Comparison of ENCODE assay signal across 8 cellular contexts in the genomic region with DNA sequence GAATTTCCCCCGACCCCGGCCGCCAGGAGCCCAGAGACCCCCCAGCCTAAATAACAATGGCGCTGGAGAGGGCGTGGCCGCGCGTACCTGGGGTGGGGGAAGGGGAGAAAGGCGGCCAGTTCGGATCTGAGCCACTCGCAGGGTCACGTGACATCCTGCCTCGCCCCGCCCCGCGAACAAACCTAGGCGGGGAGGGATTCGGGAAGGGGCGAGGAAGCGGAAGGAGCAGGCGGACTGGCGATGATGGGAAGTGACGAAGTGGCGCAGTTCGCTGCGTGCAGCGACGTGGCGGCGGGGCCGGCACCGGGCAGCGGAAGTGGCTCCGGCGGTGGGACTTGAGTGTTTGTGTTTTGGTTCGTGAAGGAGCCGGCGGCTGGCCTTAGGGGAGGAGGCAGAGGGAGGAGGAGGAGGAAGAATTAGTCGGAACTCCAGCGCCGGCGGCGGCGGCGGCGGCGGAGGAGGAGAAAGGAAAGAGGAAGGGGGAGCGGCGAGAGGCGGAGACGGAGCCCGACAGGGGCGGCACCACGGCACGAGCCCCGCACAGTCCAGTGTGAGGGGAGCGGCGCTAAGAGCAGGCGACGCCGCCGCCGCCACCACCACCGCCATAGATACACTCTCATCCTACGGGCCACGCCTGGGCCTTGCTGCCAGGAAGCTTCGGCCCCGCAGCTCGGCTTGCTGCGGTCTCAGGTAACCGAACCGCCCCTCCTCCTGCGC. TPM values are rescaled to one million over a fixed set of nuclear protein-coding genes. Genes with fewer than 3 reads are reported as not detected.
DNase-seq lines count a peak whose midpoint lies in the region; ATAC-seq and TF ChIP-seq lines count a peak whose summit lies in the region.

TSS of gene RAB5A (plus strand) at position 266 of the 717 bp plus-strand sequence. CDS start 3,802 bp downstream, outside the sequence.

- peaks cover 26% of the 10 kb centered on the region for H3K36me3 Mint-ChIP-seq in activated T-helper 2 cell treated with anti-CD3 and anti-CD28 coated beads, Interferon-gamma antibody, Interleukin-2, Interleukin-4, amounts not matched to agents 10 μg/mL and 5 μg/mL and 100 μg/mL, durations not matched to agents 14 hours and 24 hours and 36 hours (ENCODE audit: low read depth)
- peaks cover 0 to 15% (median 5%) of the 10 kb centered on the region in 3 donors for H3K36me3 Mint-ChIP-seq in naive thymus-derived CD8-positive, alpha-beta T cell

- peak within 1 kb of the TSS; percentile 98 for H3K4me3 Mint-ChIP-seq in activated T-helper 2 cell treated with anti-CD3 and anti-CD28 coated beads, Interferon-gamma antibody, Interleukin-2, Interleukin-4, amounts not matched to agents 10 μg/mL and 5 μg/mL and 100 μg/mL, durations not matched to agents 14 hours and 24 hours and 36 hours (ENCODE audit: low read depth)
- peak within 1 kb of the TSS; percentile 95 to 100 (median 99) for H3K4me3 Mint-ChIP-seq in naive thymus-derived CD8-positive, alpha-beta T cell

- H3K4me1 ChIP-seq in RWPE2 (ENCODE audit: insufficient read depth, poor library complexity, severe bottlenecking) (peaks cover 20% of the 10 kb centered on the region), fibroblast of lung (ENCODE audit: control insufficient read depth, extremely low read depth, insufficient read depth, low read length) (no peaks in the 10 kb centered on the region)

- peak within 1 kb of the TSS; percentile 91 for H3K4me2 ChIP-seq in fibroblast of lung (ENCODE audit: extremely low read depth, insufficient read depth, low read length)

- POLR2A ChIA-PET in naive thymus-derived CD8-positive, alpha-beta T cell (lab: Charles Lee) = interaction anchor here (0.6 to 4.3 kb wide), 10 partner anchors 10 to 239 kb away, joined by 3 to 28 read pairs (median 4); partner anchors contain the start of genes KAT2B and SGO1

- intact Hi-C loops in activated T-helper 2 cell treated with anti-CD3 and anti-CD28 coated beads, Interferon-gamma antibody, Interleukin-2, Interleukin-4, amounts not matched to agents 10 μg/mL and 5 μg/mL and 100 μg/mL, durations not matched to agents 14 hours and 24 hours and 36 hours (cut with micrococcal nuclease) = loop anchor here (1.0 to 5.0 kb wide), 8 partner anchors 10 to 1500 kb away; partner anchors contain the start of genes KCNH8 and SGO1

- H3K9me3 ChIP-seq in RWPE2 (ENCODE audit: severe bottlenecking) (no peaks in the 10 kb centered on the region), fibroblast of lung (ENCODE audit: control insufficient read depth, insufficient read depth, low read depth, low read length) (no peaks in the 10 kb centered on the region)

- peaks cover 2% of the 10 kb centered on the region for H3K27me3 Mint-ChIP-seq in activated T-helper 2 cell treated with anti-CD3 and anti-CD28 coated beads, Interferon-gamma antibody, Interleukin-2, Interleukin-4, amounts not matched to agents 10 μg/mL and 5 μg/mL and 100 μg/mL, durations not matched to agents 14 hours and 24 hours and 36 hours (ENCODE audit: low read depth)
- H3K27me3 Mint-ChIP-seq in naive thymus-derived CD8-positive, alpha-beta T cell = no peaks in the 10 kb centered on the region

- DNase-seq in EH (ENCODE audit: low read depth) (peak; percentile 99), H4 (ENCODE audit: low spot score) (peak; percentile 88), LoVo (ENCODE audit: low spot score) (peak; percentile 96), RWPE2 (ENCODE audit: low spot score) (peak; percentile 98), fibroblast of lung (ENCODE audit: low read depth in 2 of 2) (peak; percentile 98)
- DNase-seq in activated T-helper 2 cell treated with anti-CD3 and anti-CD28 coated beads, Interferon-gamma antibody, Interleukin-2, Interleukin-4, amounts not matched to agents 10 μg/mL and 5 μg/mL and 100 μg/mL, durations not matched to agents 14 hours and 24 hours and 36 hours (ENCODE audit: low spot score) = peak; percentile 97
- peak; percentile 87 to 98 (median 96) for DNase-seq in naive thymus-derived CD8-positive, alpha-beta T cell
- peak; percentile 85 to 95 (median 94) for DNase-seq in stimulated activated naive CD4-positive, alpha-beta T cell (lab: John Stamatoyannopoulos, UW)

- ATAC-seq in RWPE2 (ENCODE audit: low read depth) = peak; percentile 91
- peak; percentile 80 to 83 for ATAC-seq in naive thymus-derived CD8-positive, alpha-beta T cell

- no peaks in the 10 kb centered on the region for H3K9me3 Mint-ChIP-seq in activated T-helper 2 cell treated with anti-CD3 and anti-CD28 coated beads, Interferon-gamma antibody, Interleukin-2, Interleukin-4, amounts not matched to agents 10 μg/mL and 5 μg/mL and 100 μg/mL, durations not matched to agents 14 hours and 24 hours and 36 hours
- no peaks in the 10 kb centered on the region for H3K9me3 Mint-ChIP-seq in naive thymus-derived CD8-positive, alpha-beta T cell

- peak within 1 kb of the TSS; percentile 92 for H3K27ac ChIP-seq in RWPE2 (ENCODE audit: poor library complexity, severe bottlenecking)
- H3K27ac ChIP-seq in fibroblast of lung (ENCODE audit: insufficient read depth, low read length) = peak within 1 kb of the TSS; percentile 98

- peaks cover 29% of the 10 kb centered on the region for H3K4me1 Mint-ChIP-seq in activated T-helper 2 cell treated with anti-CD3 and anti-CD28 coated beads, Interferon-gamma antibody, Interleukin-2, Interleukin-4, amounts not matched to agents 10 μg/mL and 5 μg/mL and 100 μg/mL, durations not matched to agents 14 hours and 24 hours and 36 hours (ENCODE audit: low read depth)
- H3K4me1 Mint-ChIP-seq in naive thymus-derived CD8-positive, alpha-beta T cell = peaks cover 18 to 55% (median 48%) of the 10 kb centered on the region in 4 donors

- TF ChIP-seq CTCF in RWPE2 (IDR thresholded peaks at IDR 0.05; ENCODE audit: poor library complexity, severe bottlenecking) (no peak), fibroblast of lung (conservative IDR thresholded peaks at IDR 0.05 in 1 of 2, IDR thresholded peaks at IDR 0.05 in 1 of 2; ENCODE audit: low read depth in 1 of 2, low read length in 2 of 2) (no peak)

- no peaks in the 10 kb centered on the region for H4K20me1 ChIP-seq in fibroblast of lung (ENCODE audit: control insufficient read depth, extremely low read depth, insufficient read depth, low read length)

- peaks cover 33% of the 10 kb centered on the region for H3K36me3 ChIP-seq in RWPE2 (ENCODE audit: low read depth)
- H3K36me3 ChIP-seq in fibroblast of lung (ENCODE audit: control insufficient read depth, insufficient read depth, low read length) = peaks cover 4% of the 10 kb centered on the region

- H3K4me3 ChIP-seq in RWPE2 (ENCODE audit: severe bottlenecking) (peak within 1 kb of the TSS; percentile 76), fibroblast of lung (replicated peaks in 1 of 4; ENCODE audit: control extremely low read depth in 1 of 4, insufficient read depth in 1 of 4, low read depth in 3 of 4, low read length in 4 of 4) (peak within 1 kb of the TSS; percentile 82 to 98 (median 92))

- H3K79me2 ChIP-seq in fibroblast of lung (ENCODE audit: control insufficient read depth, insufficient read depth, low read length) = peaks cover 48% of the 10 kb centered on the region

- peak within 1 kb of the TSS; percentile 98 for H3K9ac ChIP-seq in fibroblast of lung (ENCODE audit: insufficient read depth, low read length)

- peak within 1 kb of the TSS; percentile 98 for H3K27ac Mint-ChIP-seq in activated T-helper 2 cell treated with anti-CD3 and anti-CD28 coated beads, Interferon-gamma antibody, Interleukin-2, Interleukin-4, amounts not matched to agents 10 μg/mL and 5 μg/mL and 100 μg/mL, durations not matched to agents 14 hours and 24 hours and 36 hours
- peak within 1 kb of the TSS; percentile 98 to 100 (median 99) for H3K27ac Mint-ChIP-seq in naive thymus-derived CD8-positive, alpha-beta T cell

- H2AFZ ChIP-seq in fibroblast of lung (ENCODE audit: low read length) = peak within 1 kb of the TSS; percentile 90

- H3K27me3 ChIP-seq in RWPE2 (ENCODE audit: insufficient read depth, poor library complexity, severe bottlenecking) (no peaks in the 10 kb centered on the region), fibroblast of lung (ENCODE audit: control insufficient read depth, insufficient read depth, low read length) (no peaks in the 10 kb centered on the region)

RNA-seq across cellular contexts. Expression of gene RAB5A, which starts in this region (rescaled TPM):
- total RNA-seq in H4 (2014; rRNA removed; shearing (Covaris generic)) = 14.5 and 15.9 TPM in 2 replicates
- total RNA-seq in activated T-helper 2 cell treated with anti-CD3 and anti-CD28 coated beads, Interferon-gamma antibody, Interleukin-2, Interleukin-4, amounts not matched to agents 10 μg/mL and 5 μg/mL and 100 μg/mL, durations not matched to agents 14 hours and 24 hours and 36 hours = 43.5 and 49.5 TPM in 2 replicates
- 41.9 and 50.9 TPM in 2 replicates for total RNA-seq in fibroblast of lung
- 64.5 and 86.1 TPM in 2 replicates for polyA plus RNA-seq in fibroblast of lung
- 36.0 and 47.7 TPM in 2 replicates for polyA plus RNA-seq in fibroblast of lung (2012)
- polyA minus RNA-seq in fibroblast of lung (ENCODE audit: low replicate concordance) = 9.9 and 14.4 TPM in 2 replicates
- total RNA-seq in naive thymus-derived CD8-positive, alpha-beta T cell = 10 to 100 TPM; 73.1 to 79.4 TPM
- polyA plus RNA-seq in naive thymus-derived CD8-positive, alpha-beta T cell = 10 to 100 TPM; 23.9 to 31.2 (median 27.5) TPM

Comparison
In these comparisons a context has a peak if more than half of its experiments do, and no peak if none do; other contexts are left out.
1. Peak in every context shown above with its lines: DNase-seq, ATAC-seq, H3K4me3 ChIP-seq and H3K27ac ChIP-seq.